Comparison of ENCODE assay signal across 10 cellular contexts in genomic region chr1:211938473-211939080, GRCh38.
DNase-seq lines count a peak whose midpoint lies in the region; ATAC-seq and TF ChIP-seq lines count a peak whose summit lies in the region.
"Had no signal": no experiment of that assay in that cellular context is flagged by ENCODE, and none has a peak within 500 bp of the region (broad histone marks: within the 10 kb centered on the region; RNA-seq: fewer than 3 reads in every experiment).

No MANE protein-coding gene starts in this region.

- DNase-seq in NOMO-1 treated with DMSO at 0.1 percent for 48 hours (lab: John Stamatoyannopoulos, UW; ENCODE audit: unreplicated experiment) (peak; percentile 37), NOMO-1 treated with dmso at 0.1 percent for 144 hours (lab: John Stamatoyannopoulos, UW; ENCODE audit: unreplicated experiment) (no peak), sigmoid colon (no peak), islet precursor cell (no peak), iPS-NIHi11 (ENCODE audit: low spot score) (no peak), COR-L47 (lab: John Stamatoyannopoulos, UW) (no peak)
- DNase-seq: activated CD8-positive, alpha-beta memory T cell treated with anti-CD3 and anti-CD28 coated beads, Interleukin-2, amount 50 U/mL, for 48 hours; NCI-H2029 had no signal

- TF ChIP-seq CTCF in sigmoid colon (IDR thresholded peaks at IDR 0.05): no peak

- WGBS in sigmoid colon, 2 donors: 4 to 23% methylated on average over 3 of the region's 3 CpGs

- H3K27ac ChIP-seq in duodenal mucosa (ENCODE audit: low read depth, low read length) (no peak overlapping the region), sigmoid colon (no peak overlapping the region)

- H3K36me3 ChIP-seq in duodenal mucosa (ENCODE audit: control insufficient read depth in 1 of 2, insufficient read depth in 2 of 2, low read length in 2 of 2): peaks cover 3 to 11% of the 10 kb centered on the region in 2 donors
- peaks cover 0 to 7% (median 0%) of the 10 kb centered on the region in 4 donors for H3K36me3 ChIP-seq in sigmoid colon

- TF ChIP-seq POLR2A in sigmoid colon (IDR thresholded peaks at IDR 0.05): no peak

- peak; percentile 33 for ATAC-seq in HG03432 (IDR thresholded peaks at IDR 0.05; ENCODE audit: unreplicated experiment)

- H3K4me1 ChIP-seq in duodenal mucosa (ENCODE audit: control insufficient read depth in 1 of 2, insufficient read depth in 2 of 2, low read length in 2 of 2) (peaks cover 7 to 17% of the 10 kb centered on the region in 2 donors), sigmoid colon (peaks cover 0 to 8% (median 2%) of the 10 kb centered on the region in 4 donors)

- H3K27me3 ChIP-seq in duodenal mucosa (ENCODE audit: control insufficient read depth in 1 of 2, insufficient read depth in 2 of 2, low read length in 2 of 2): no peaks in the 10 kb centered on the region
- H3K27me3 ChIP-seq in sigmoid colon: no peaks in the 10 kb centered on the region

- TF ChIP-seq EP300 in sigmoid colon (IDR thresholded peaks at IDR 0.05): no peak

- intact Hi-C loops in sigmoid colon (cut with DNase I): no loop called here

- peak overlapping the region; percentile 41 to 58 for H3K4me3 ChIP-seq in duodenal mucosa (ENCODE audit: low read depth in 1 of 2, low read length in 2 of 2)
- peak overlapping the region; percentile 2 to 29 (median 13) for H3K4me3 ChIP-seq in sigmoid colon

- no peaks in the 10 kb centered on the region for H3K9me3 ChIP-seq in duodenal mucosa (ENCODE audit: control insufficient read depth in 1 of 2, low read length in 2 of 2)
- H3K9me3 ChIP-seq in sigmoid colon: no peaks in the 10 kb centered on the region

- H3K9ac ChIP-seq in duodenal mucosa (ENCODE audit: low read depth in 1 of 2, low read length in 2 of 2): peak overlapping the region; percentile 5 to 9
